Comparison of ENCODE assay signal across 17 cellular contexts in the genomic region with DNA sequence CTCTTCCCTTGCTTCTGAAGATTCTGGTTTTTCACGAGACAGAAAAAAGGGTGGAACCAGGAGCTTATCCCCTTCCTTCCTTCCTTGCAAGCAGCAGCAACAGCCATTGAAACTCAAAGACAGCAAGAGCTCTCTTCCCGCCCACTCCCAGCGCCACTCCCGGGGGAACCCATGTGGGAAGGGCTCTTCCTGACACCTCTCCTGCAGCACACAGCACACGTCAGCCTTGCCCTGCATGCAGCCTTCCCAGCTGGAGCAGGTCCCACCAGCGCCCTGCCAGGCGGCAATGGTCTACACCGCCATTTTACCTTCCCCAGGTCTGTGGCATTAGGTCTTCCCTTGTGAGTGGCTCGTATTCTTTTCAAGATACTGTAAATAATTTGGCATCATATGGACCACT.
"Had no signal": no experiment of that assay in that cellular context is flagged by ENCODE, and none has a peak within 500 bp of the region (broad histone marks: within the 10 kb centered on the region; RNA-seq: fewer than 3 reads in every experiment).

No MANE protein-coding gene starts in this region.

- H3K27me3 ChIP-seq: foreskin keratinocyte, neutrophil, sigmoid colon, stomach had no signal

- H3K36me3 ChIP-seq: neutrophil, sigmoid colon, stomach had no signal

- H3K27ac ChIP-seq: foreskin keratinocyte, neutrophil, psoas muscle, sigmoid colon, skin epidermis, stomach had no signal

- DNase-seq: cerebellar nuclear complex; dermis blood vessel endothelial cell; kidney; left cardiac atrium; mammary epithelial cell; naive thymus-derived CD4-positive, alpha-beta T cell; nephron progenitor cell; psoas muscle; sigmoid colon; stimulated activated naive CD4-positive, alpha-beta T cell; stomach; substantia nigra had no signal

- ATAC-seq: foreskin keratinocyte; naive thymus-derived CD4-positive, alpha-beta T cell; psoas muscle had no signal

- H3K4me1 ChIP-seq: foreskin keratinocyte, psoas muscle had no signal

- H3K4me3 ChIP-seq: psoas muscle, sigmoid colon, skin epidermis, stomach had no signal

- H3K9me3 ChIP-seq: neutrophil, psoas muscle had no signal

- FAIRE-seq: colon, kidney, urothelium cell line had no signal
